In the genomic region with DNA sequence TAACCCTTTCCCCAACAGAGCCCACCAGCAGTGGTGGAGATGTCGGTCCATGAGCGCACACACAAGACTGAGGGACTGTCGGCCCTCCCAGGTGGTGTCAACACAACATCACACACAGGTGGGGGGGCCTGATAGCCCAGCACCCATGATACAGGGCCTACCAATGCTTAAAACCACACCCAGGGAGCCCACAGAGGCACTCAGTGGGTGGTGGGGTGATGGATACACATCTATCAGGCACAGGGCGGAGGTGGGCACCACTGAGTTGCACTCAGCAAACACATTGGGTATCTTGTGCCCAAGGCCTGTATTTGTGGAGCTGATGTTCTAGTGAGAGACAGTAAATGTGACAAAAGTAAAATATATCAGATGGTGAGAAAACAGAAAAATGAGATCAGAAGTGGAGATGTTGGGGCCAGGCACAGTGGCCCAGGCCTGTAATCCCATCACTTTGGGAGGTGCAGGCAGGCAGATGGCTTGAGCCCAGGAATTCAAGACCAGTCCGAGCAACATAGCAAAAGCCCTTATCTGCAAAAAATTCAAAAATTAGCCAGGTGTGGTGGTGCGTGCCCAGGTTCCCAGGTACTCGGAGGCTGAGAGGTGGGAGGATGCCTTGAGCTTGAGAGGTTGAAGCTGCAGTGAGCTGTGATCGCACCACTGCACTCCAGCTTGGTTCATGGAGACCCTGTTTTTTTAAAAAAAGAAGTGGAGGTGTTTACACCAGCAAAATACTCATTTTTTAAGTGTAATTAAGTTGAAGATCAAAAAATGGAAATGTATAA, we compare ENCODE assay signal across 1 cellular context.
TF ChIP-seq lines count a peak whose summit lies in the region.

No MANE protein-coding gene starts in this region.

TF ChIP-seq in liver, 16 proteins besides CTCF, POLR2A, EP300 and RAD21 (continued from another document):
- TF ChIP-seq, protein P1, sequence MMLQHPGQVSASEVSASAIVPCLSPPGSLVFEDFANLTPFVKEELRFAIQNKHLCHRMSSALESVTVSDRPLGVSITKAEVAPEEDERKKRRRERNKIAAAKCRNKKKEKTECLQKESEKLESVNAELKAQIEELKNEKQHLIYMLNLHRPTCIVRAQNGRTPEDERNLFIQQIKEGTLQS (IDR thresholded peaks at IDR 0.05): no peak
- TF ChIP-seq GABPA (IDR thresholded peaks at IDR 0.05 in 1 of 2, conservative IDR thresholded peaks at IDR 0.05 in 1 of 2) (no peak), NR2F2 (IDR thresholded peaks at IDR 0.05) (no peak), RXRA (IDR thresholded peaks at IDR 0.05) (no peak), HNF4A (conservative IDR thresholded peaks at IDR 0.05) (no peak), JUND (IDR thresholded peaks at IDR 0.05) (no peak), FOXA1 (IDR thresholded peaks at IDR 0.05) (no peak)
- TF ChIP-seq, protein P2, sequence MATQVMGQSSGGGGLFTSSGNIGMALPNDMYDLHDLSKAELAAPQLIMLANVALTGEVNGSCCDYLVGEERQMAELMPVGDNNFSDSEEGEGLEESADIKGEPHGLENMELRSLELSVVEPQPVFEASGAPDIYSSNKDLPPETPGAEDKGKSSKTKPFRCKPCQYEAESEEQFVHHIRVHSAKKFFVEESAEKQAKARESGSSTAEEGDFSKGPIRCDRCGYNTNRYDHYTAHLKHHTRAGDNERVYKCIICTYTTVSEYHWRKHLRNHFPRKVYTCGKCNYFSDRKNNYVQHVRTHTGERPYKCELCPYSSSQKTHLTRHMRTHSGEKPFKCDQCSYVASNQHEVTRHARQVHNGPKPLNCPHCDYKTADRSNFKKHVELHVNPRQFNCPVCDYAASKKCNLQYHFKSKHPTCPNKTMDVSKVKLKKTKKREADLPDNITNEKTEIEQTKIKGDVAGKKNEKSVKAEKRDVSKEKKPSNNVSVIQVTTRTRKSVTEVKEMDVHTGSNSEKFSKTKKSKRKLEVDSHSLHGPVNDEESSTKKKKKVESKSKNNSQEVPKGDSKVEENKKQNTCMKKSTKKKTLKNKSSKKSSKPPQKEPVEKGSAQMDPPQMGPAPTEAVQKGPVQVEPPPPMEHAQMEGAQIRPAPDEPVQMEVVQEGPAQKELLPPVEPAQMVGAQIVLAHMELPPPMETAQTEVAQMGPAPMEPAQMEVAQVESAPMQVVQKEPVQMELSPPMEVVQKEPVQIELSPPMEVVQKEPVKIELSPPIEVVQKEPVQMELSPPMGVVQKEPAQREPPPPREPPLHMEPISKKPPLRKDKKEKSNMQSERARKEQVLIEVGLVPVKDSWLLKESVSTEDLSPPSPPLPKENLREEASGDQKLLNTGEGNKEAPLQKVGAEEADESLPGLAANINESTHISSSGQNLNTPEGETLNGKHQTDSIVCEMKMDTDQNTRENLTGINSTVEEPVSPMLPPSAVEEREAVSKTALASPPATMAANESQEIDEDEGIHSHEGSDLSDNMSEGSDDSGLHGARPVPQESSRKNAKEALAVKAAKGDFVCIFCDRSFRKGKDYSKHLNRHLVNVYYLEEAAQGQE (IDR thresholded peaks at IDR 0.05): no peak
- TF ChIP-seq, protein P3, sequence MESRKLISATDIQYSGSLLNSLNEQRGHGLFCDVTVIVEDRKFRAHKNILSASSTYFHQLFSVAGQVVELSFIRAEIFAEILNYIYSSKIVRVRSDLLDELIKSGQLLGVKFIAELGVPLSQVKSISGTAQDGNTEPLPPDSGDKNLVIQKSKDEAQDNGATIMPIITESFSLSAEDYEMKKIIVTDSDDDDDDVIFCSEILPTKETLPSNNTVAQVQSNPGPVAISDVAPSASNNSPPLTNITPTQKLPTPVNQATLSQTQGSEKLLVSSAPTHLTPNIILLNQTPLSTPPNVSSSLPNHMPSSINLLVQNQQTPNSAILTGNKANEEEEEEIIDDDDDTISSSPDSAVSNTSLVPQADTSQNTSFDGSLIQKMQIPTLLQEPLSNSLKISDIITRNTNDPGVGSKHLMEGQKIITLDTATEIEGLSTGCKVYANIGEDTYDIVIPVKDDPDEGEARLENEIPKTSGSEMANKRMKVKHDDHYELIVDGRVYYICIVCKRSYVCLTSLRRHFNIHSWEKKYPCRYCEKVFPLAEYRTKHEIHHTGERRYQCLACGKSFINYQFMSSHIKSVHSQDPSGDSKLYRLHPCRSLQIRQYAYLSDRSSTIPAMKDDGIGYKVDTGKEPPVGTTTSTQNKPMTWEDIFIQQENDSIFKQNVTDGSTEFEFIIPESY (IDR thresholded peaks at IDR 0.05): no peak
